Comparison of ENCODE assay signal across 12 cellular contexts in the genomic region with DNA sequence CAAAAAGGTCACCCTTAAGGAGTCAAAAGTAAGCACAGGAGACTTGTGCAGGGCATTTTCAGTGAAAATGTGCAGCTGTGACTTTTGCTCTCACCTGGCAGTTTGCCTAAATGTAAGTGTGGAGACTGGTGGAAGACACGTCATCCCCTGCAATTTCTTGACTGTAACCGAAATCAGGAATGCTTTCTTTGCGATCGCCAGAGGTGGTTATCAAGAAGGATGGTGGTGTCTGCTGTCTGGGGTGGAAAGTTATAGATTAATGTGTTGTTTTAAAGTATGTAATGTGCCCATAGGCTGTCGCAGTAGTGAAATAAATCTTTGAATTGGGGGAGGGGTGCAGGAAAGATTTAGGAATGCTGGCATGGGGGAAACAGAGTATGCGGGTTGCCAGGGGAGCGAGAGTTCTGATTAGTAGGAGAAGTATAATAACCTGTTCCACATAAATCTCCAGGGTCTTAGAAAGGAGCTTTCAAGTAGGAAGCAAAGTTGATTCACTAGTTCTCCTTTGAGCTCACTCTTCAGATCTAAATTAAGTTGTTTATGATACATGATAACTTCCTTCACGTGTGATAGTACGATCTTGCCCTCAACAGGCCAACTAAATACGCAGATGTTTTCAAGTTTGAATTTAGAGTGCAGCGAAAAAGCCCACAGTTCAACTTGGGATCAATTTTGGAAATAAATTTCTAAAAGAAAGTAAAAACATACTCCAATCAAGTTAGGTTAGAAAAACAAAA.
DNase-seq lines count a peak whose midpoint lies in the region; ATAC-seq and TF ChIP-seq lines count a peak whose summit lies in the region.
"Had no signal": no experiment of that assay in that cellular context is flagged by ENCODE, and none has a peak within 500 bp of the region (broad histone marks: within the 10 kb centered on the region; RNA-seq: fewer than 3 reads in every experiment).

No MANE protein-coding gene starts in this region.

- in situ Hi-C loops in astrocyte of the spinal cord (cut with HindIII; ENCODE audit: low sequenced_read_pairs) = no loop called here

- no peak overlapping the region for H3K4me3 ChIP-seq in astrocyte of the spinal cord (ENCODE audit: low read depth, low read length)

- H3K4me3 Mint-ChIP-seq in activated T-cell treated with anti-CD3 and anti-CD28 coated beads, Interleukin-2, amount 50 U/mL, for 24 hours = no peak overlapping the region
- H3K4me3 Mint-ChIP-seq: neural crest cell; stimulated activated naive CD8-positive, alpha-beta T cell treated with anti-CD3 and anti-CD28 coated beads, Interleukin-15, amount 100 ng/mL, for 72 hours had no signal

- H3K27me3 Mint-ChIP-seq in activated T-cell treated with anti-CD3 and anti-CD28 coated beads, Interleukin-2, amount 50 U/mL, for 24 hours = no peaks in the 10 kb centered on the region

- TF ChIP-seq CTCF in astrocyte of the spinal cord (IDR thresholded peaks at IDR 0.05; ENCODE audit: low read depth, low read length) = no peak

- no peaks in the 10 kb centered on the region for H3K36me3 Mint-ChIP-seq in activated T-cell treated with anti-CD3 and anti-CD28 coated beads, Interleukin-2, amount 50 U/mL, for 24 hours (ENCODE audit: low read depth)

- no peak for ATAC-seq in HG03108 (IDR thresholded peaks at IDR 0.05; ENCODE audit: unreplicated experiment)
- ATAC-seq: stimulated activated naive CD8-positive, alpha-beta T cell treated with anti-CD3 and anti-CD28 coated beads, Interleukin-15, amount 100 ng/mL, for 72 hours had no signal

- H3K9me3 Mint-ChIP-seq in activated T-cell treated with anti-CD3 and anti-CD28 coated beads, Interleukin-2, amount 50 U/mL, for 24 hours = no peaks in the 10 kb centered on the region

- DNase-seq in LHCN-M2 (ENCODE audit: low read depth) (peak; percentile 82), astrocyte of the spinal cord (ENCODE audit: low read depth, low spot score) (peak; percentile 85), kidney glomerular epithelial cell (lab: John Stamatoyannopoulos, UW) (peak; percentile 8), smooth muscle cell of the brain vasculature (ENCODE audit: low read depth, low spot score) (peak; percentile 49), NCI-H2171 (lab: John Stamatoyannopoulos, UW) (no peak)
- DNase-seq in activated T-cell treated with anti-CD3 and anti-CD28 coated beads, Interleukin-2, amount 50 U/mL, for 24 hours = no peak
- DNase-seq: amniotic stem cell; NCI-H345; stimulated activated CD4-positive, alpha-beta T cell treated with anti-CD3 and anti-CD28 coated beads, Interleukin-2, amount 100 ng/mL, for 48 hours; stimulated activated naive CD8-positive, alpha-beta T cell treated with anti-CD3 and anti-CD28 coated beads, Interleukin-15, amount 100 ng/mL, for 72 hours had no signal

- H3K4me1 Mint-ChIP-seq in activated T-cell treated with anti-CD3 and anti-CD28 coated beads, Interleukin-2, amount 50 U/mL, for 24 hours (ENCODE audit: low read depth) = no peaks in the 10 kb centered on the region
- H3K4me1 Mint-ChIP-seq: neural crest cell; stimulated activated naive CD8-positive, alpha-beta T cell treated with anti-CD3 and anti-CD28 coated beads, Interleukin-15, amount 100 ng/mL, for 72 hours had no signal

- H3K27ac Mint-ChIP-seq in activated T-cell treated with anti-CD3 and anti-CD28 coated beads, Interleukin-2, amount 50 U/mL, for 24 hours = no peak overlapping the region
- H3K27ac Mint-ChIP-seq: stimulated activated naive CD8-positive, alpha-beta T cell treated with anti-CD3 and anti-CD28 coated beads, Interleukin-15, amount 100 ng/mL, for 72 hours had no signal

Comparison
In these comparisons a context has a peak if more than half of its experiments do, and no peak if none do; other contexts are left out.
1. DNase-seq: peak in LHCN-M2 (single experiment), astrocyte of the spinal cord (single experiment), kidney glomerular epithelial cell (single experiment) and smooth muscle cell of the brain vasculature (single experiment); none in activated T-cell treated with anti-CD3 and anti-CD28 coated beads, Interleukin-2, amount 50 U/mL, for 24 hours (single experiment) and NCI-H2171 (single experiment).